1 cellular context compared by ENCODE assay signal in the genomic region with DNA sequence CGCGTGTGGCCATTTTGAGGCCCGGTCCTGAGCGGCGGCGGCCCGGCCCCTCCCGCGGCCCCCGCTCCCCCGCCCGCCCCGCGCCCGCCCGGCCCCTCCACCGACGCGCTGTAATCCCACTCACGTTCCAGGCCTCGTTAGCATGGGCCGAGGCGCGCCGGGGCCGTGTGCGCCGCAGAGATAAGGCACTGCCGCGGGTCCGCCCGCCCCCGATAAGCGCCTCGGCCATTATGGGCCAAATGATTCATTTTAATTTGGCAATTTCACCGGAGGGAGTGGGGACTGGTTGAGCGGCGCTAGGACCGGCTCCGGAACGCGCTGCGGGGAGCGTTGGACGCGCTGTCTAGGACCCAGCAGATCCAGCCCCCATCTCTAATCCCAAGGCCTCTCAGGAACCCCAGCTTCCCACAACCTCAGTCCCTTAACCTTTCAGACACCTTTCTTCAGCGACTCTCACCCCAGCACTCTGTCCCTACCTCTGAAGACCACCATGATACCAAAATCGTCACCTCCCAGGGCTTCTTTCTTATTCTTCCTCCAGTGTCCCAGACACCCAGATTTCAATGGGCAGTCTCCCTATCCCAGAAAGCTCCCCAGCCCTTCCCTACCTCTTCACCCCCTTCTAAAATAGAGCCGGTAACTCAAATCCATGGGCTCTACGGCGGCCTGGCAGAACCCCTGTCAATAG.
TF ChIP-seq lines count a peak whose summit lies in the region.

TAL1 (minus strand) TSS at position 39 of the 688 bp plus-strand sequence. CDS start 6,337 bp downstream, outside the sequence.

TF ChIP-seq in K562, 482 proteins besides CTCF, POLR2A, EP300 and RAD21 (continued from another document and continues in another):
- TF ChIP-seq MGA (IDR thresholded peaks at IDR 0.05) = no peak
- no peak for TF ChIP-seq ZNF699 (CRISPR knock-in tag; IDR thresholded peaks at IDR 0.05; ENCODE audit: insufficient replicate concordance)
- peak; percentile 94 for TF ChIP-seq CREM (IDR thresholded peaks at IDR 0.05; ENCODE audit: low read depth)
- TF ChIP-seq, protein P1, sequence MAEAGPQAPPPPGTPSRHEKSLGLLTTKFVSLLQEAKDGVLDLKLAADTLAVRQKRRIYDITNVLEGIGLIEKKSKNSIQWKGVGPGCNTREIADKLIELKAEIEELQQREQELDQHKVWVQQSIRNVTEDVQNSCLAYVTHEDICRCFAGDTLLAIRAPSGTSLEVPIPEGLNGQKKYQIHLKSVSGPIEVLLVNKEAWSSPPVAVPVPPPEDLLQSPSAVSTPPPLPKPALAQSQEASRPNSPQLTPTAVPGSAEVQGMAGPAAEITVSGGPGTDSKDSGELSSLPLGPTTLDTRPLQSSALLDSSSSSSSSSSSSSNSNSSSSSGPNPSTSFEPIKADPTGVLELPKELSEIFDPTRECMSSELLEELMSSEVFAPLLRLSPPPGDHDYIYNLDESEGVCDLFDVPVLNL (CRISPR knock-in tag; IDR thresholded peaks at IDR 0.05; ENCODE audit: low read depth) = no peak
- peak; percentile 98 for TF ChIP-seq CBFA2T2 (conservative IDR thresholded peaks at IDR 0.05)
- TF ChIP-seq BRD9 (IDR thresholded peaks at IDR 0.05; ENCODE audit: low read depth, partially characterized antibody) = peak; percentile 59
- TF ChIP-seq ZNF124 (CRISPR knock-in tag; IDR thresholded peaks at IDR 0.05) = no peak
- TF ChIP-seq PURB (CRISPR knock-in tag; IDR thresholded peaks at IDR 0.05; ENCODE audit: low read depth) = no peak
- TF ChIP-seq NCOA4 (IDR thresholded peaks at IDR 0.05; ENCODE audit: partially characterized antibody) = peak; percentile 56
- no peak for TF ChIP-seq SRF (CRISPR knock-in tag; IDR thresholded peaks at IDR 0.05)
- no peak for TF ChIP-seq ZNF444 (CRISPR knock-in tag; IDR thresholded peaks at IDR 0.05)
- TF ChIP-seq, protein P2, sequence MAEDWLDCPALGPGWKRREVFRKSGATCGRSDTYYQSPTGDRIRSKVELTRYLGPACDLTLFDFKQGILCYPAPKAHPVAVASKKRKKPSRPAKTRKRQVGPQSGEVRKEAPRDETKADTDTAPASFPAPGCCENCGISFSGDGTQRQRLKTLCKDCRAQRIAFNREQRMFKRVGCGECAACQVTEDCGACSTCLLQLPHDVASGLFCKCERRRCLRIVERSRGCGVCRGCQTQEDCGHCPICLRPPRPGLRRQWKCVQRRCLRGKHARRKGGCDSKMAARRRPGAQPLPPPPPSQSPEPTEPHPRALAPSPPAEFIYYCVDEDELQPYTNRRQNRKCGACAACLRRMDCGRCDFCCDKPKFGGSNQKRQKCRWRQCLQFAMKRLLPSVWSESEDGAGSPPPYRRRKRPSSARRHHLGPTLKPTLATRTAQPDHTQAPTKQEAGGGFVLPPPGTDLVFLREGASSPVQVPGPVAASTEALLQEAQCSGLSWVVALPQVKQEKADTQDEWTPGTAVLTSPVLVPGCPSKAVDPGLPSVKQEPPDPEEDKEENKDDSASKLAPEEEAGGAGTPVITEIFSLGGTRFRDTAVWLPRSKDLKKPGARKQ (CRISPR knock-in tag; IDR thresholded peaks at IDR 0.05) = no peak
- TF ChIP-seq KDM1A (IDR thresholded peaks at IDR 0.05) = peak; percentile 92 to 97
- peak; percentile 96 for TF ChIP-seq ZNF175 (CRISPR knock-in tag; IDR thresholded peaks at IDR 0.05; ENCODE audit: low read depth)
- TF ChIP-seq NONO (IDR thresholded peaks at IDR 0.05; ENCODE audit: low read depth in 2 of 2, low read length in 1 of 2) = peak in 1 of 2 experiments; percentile 97; a peak in 2 of 4 replicates
- TF ChIP-seq, protein P3, sequence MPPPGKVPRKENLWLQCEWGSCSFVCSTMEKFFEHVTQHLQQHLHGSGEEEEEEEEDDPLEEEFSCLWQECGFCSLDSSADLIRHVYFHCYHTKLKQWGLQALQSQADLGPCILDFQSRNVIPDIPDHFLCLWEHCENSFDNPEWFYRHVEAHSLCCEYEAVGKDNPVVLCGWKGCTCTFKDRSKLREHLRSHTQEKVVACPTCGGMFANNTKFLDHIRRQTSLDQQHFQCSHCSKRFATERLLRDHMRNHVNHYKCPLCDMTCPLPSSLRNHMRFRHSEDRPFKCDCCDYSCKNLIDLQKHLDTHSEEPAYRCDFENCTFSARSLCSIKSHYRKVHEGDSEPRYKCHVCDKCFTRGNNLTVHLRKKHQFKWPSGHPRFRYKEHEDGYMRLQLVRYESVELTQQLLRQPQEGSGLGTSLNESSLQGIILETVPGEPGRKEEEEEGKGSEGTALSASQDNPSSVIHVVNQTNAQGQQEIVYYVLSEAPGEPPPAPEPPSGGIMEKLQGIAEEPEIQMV (tag; conservative IDR thresholded peaks at IDR 0.05; ENCODE audit: low read depth) = no peak
- TF ChIP-seq, protein P4, sequence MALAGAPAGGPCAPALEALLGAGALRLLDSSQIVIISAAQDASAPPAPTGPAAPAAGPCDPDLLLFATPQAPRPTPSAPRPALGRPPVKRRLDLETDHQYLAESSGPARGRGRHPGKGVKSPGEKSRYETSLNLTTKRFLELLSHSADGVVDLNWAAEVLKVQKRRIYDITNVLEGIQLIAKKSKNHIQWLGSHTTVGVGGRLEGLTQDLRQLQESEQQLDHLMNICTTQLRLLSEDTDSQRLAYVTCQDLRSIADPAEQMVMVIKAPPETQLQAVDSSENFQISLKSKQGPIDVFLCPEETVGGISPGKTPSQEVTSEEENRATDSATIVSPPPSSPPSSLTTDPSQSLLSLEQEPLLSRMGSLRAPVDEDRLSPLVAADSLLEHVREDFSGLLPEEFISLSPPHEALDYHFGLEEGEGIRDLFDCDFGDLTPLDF (CRISPR knock-in tag; IDR thresholded peaks at IDR 0.05) = peak; percentile 16; the same call in 1 of the 2 replicates
- TF ChIP-seq ZNF76 (CRISPR knock-in tag; IDR thresholded peaks at IDR 0.05; ENCODE audit: borderline replicate concordance) = no peak
- TF ChIP-seq, protein P5, sequence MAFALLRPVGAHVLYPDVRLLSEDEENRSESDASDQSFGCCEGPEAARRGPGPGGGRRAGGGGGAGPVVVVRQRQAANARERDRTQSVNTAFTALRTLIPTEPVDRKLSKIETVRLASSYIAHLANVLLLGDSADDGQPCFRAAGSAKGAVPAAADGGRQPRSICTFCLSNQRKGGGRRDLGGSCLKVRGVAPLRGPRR (CRISPR knock-in tag; IDR thresholded peaks at IDR 0.05) = no peak
- no peak for TF ChIP-seq RBM17 (IDR thresholded peaks at IDR 0.05; ENCODE audit: borderline replicate concordance, low read depth, low read length)
- TF ChIP-seq RB1 (IDR thresholded peaks at IDR 0.05; ENCODE audit: low read depth) = peak; percentile 96
- no peak for TF ChIP-seq ZNF263 (CRISPR knock-in tag; IDR thresholded peaks at IDR 0.05; ENCODE audit: borderline replicate concordance)
- no peak for TF ChIP-seq NR0B1 (IDR thresholded peaks at IDR 0.05; ENCODE audit: partially characterized antibody)
- TF ChIP-seq ELF2 (CRISPR knock-in tag; IDR thresholded peaks at IDR 0.05) = no peak; the same call in 1 of the 2 replicates
- TF ChIP-seq NCOA6 (IDR thresholded peaks at IDR 0.05) = no peak
- peak in 1 of 2 experiments; percentile 15; a peak in 1 of 4 replicates for TF ChIP-seq FOXK2 (conservative IDR thresholded peaks at IDR 0.05 in 1 of 2, IDR thresholded peaks at IDR 0.05 in 1 of 2; ENCODE audit: low read depth in 2 of 2)
- peak; percentile 73; the same call in 1 of the 2 replicates for TF ChIP-seq ZC3H11A (IDR thresholded peaks at IDR 0.05; ENCODE audit: low read depth, low read length)
- TF ChIP-seq HMGXB4 (CRISPR knock-in tag; IDR thresholded peaks at IDR 0.05) = no peak
- TF ChIP-seq, protein P6, sequence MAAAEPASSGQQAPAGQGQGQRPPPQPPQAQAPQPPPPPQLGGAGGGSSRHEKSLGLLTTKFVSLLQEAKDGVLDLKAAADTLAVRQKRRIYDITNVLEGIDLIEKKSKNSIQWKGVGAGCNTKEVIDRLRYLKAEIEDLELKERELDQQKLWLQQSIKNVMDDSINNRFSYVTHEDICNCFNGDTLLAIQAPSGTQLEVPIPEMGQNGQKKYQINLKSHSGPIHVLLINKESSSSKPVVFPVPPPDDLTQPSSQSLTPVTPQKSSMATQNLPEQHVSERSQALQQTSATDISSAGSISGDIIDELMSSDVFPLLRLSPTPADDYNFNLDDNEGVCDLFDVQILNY (CRISPR knock-in tag; IDR thresholded peaks at IDR 0.05) = no peak
- TF ChIP-seq HDAC2 (IDR thresholded peaks at IDR 0.05) = peak; percentile 75
- no peak for TF ChIP-seq ZNF561 (CRISPR knock-in tag; conservative IDR thresholded peaks at IDR 0.05)
- no peak for TF ChIP-seq PHB (CRISPR knock-in tag; IDR thresholded peaks at IDR 0.05)
- TF ChIP-seq ZNF589 (CRISPR knock-in tag; IDR thresholded peaks at IDR 0.05; ENCODE audit: low read depth) = peak; percentile 95
